Comparison of ENCODE assay signal across 1 cellular context in the genomic region with DNA sequence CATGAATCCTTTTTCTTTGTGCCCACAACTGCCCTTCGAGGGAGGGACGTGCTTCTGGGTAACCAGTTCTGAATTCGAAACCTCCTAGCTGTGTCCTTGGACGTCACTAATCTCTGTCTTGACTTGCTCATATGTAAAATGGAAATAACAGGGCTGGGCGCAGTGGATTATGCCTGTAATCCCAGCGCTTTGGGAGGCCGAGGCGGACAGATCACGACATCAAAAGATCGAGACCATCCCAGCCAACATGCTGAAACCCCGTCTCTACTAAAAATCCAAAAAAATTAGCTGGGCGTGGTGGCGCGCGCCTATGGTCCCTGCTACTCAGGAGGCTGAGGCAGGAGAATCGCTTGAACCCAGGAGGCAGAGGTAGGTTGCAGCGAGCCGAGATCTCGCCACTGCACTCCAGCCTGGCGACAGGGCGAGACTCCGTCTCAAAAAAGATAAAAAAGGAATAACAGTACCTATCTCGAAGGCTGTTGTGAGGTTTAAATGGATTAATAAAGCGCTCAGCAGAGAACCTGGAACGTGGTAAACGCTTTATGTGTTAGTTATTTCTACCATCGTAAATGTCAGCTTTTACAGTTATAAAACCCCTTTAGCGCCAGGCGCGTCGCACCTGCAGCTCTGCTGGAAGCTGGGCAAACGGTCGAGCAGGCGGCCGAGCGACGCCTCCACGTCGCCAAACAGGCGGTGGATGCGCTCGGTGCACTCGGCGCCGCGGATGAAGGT.
TF ChIP-seq lines count a peak whose summit lies in the region.

No MANE protein-coding gene starts in this region.

TF ChIP-seq in endothelial cell of umbilical vein, 7 proteins besides CTCF, POLR2A, EP300 and RAD21:
- TF ChIP-seq FOS (IDR thresholded peaks at IDR 0.05; ENCODE audit: borderline replicate concordance, insufficient read depth, low read length) (no peak), MYC (IDR thresholded peaks at IDR 0.05; ENCODE audit: low read depth, low read length) (no peak), GATA2 (IDR thresholded peaks at IDR 0.05; ENCODE audit: insufficient read depth, insufficient read length, low read depth, low read length) (no peak), MAX (IDR thresholded peaks at IDR 0.05; ENCODE audit: insufficient read depth, insufficient read length) (no peak), POLR2AphosphoS5 (IDR thresholded peaks at IDR 0.05; ENCODE audit: insufficient read depth, low read depth, low read length) (no peak), EZH2 (IDR thresholded peaks at IDR 0.05; ENCODE audit: borderline replicate concordance, low read depth, low read length, severe bottlenecking) (no peak), JUN (IDR thresholded peaks at IDR 0.05; ENCODE audit: borderline replicate concordance, insufficient read depth, insufficient read length, low read depth) (no peak)
TF ChIP-seq in endothelial cell of umbilical vein: peak in this region for 0.
